Comparison of ENCODE assay signal across 10 cellular contexts in genomic region chr1:209583408-209583807, GRCh38. TPM values are rescaled to one million over a fixed set of nuclear protein-coding genes. Genes with fewer than 3 reads are reported as not detected.
A peak's percentile ranks its signal among the peaks of the same experiment; 100 is the strongest.
DNase-seq lines count a peak whose midpoint lies in the region; ATAC-seq and TF ChIP-seq lines count a peak whose summit lies in the region.
"Had no signal": no experiment of that assay in that cellular context is flagged by ENCODE, and none has a peak within 500 bp of the region (broad histone marks: within the 10 kb centered on the region; RNA-seq: fewer than 3 reads in every experiment).

Gene CAMK1G, plus strand, starts transcription at chr1:209583714. Its CDS starts 11,270 bp downstream, at chr1:209594984.

- no peaks in the 10 kb centered on the region for H3K36me3 Mint-ChIP-seq in stimulated activated effector memory CD8-positive, alpha-beta T cell treated with anti-CD3 and anti-CD28 coated beads, Interleukin-12 subunit alpha, Interleukin-12 subunit beta, amount 100 ng/mL, for 72 hours

- TF ChIP-seq CTCF in AG10803 (conservative IDR thresholded peaks at IDR 0.05; ENCODE audit: low read length) = no peak
- TF ChIP-seq CTCF in dorsolateral prefrontal cortex (IDR thresholded peaks at IDR 0.05 in 54 of 56, conservative IDR thresholded peaks at IDR 0.05 in 2 of 56; ENCODE audit: low read depth in 1 of 56, partially characterized antibody in 56 of 56) = peak in 1 of 56 donors; percentile 6

- no peak within 1 kb of the TSS for H3K4me3 Mint-ChIP-seq in stimulated activated effector memory CD8-positive, alpha-beta T cell treated with anti-CD3 and anti-CD28 coated beads, Interleukin-12 subunit alpha, Interleukin-12 subunit beta, amount 100 ng/mL, for 72 hours
- H3K4me3 Mint-ChIP-seq: T-helper 2 cell treated with Interferon-gamma antibody and Interleukin-4, amounts not matched to agents 5 μg/mL and 100 μg/mL, for 36 hours had no signal

- peak within 1 kb of the TSS in 53 of 59 donors; percentile 7 to 90 (median 64) for H3K27ac ChIP-seq in dorsolateral prefrontal cortex

- DNase-seq in AG10803 (ENCODE audit: low read depth) = peak; percentile 78
- peak; percentile 2 to 82 (median 46) for DNase-seq in NCI-H1417 (lab: John Stamatoyannopoulos, UW)
- peak in 4 of 10 donors; percentile 16 to 77 (median 32) for DNase-seq in dorsolateral prefrontal cortex
- DNase-seq in midbrain (lab: John Stamatoyannopoulos, UW) = peak; percentile 5
- no peak for DNase-seq in stimulated activated effector memory CD8-positive, alpha-beta T cell treated with anti-CD3 and anti-CD28 coated beads, Interleukin-12 subunit alpha, Interleukin-12 subunit beta, amount 100 ng/mL, for 72 hours (ENCODE audit: low spot score in 2 of 2)
- no peak for DNase-seq in SIG-M5 (lab: John Stamatoyannopoulos, UW)
- DNase-seq in Right ventricle myocardium inferior (ENCODE audit: missing footprints) = no peak

- peaks cover 0 to 45% (median 0%) of the 10 kb centered on the region in 45 donors for H3K27me3 ChIP-seq in dorsolateral prefrontal cortex

- no peak for ATAC-seq in stimulated activated effector memory CD8-positive, alpha-beta T cell treated with anti-CD3 and anti-CD28 coated beads, Interleukin-12 subunit alpha, Interleukin-12 subunit beta, amount 100 ng/mL, for 72 hours
- ATAC-seq in Right ventricle myocardium inferior (no peak), GM21717 (IDR thresholded peaks at IDR 0.05; ENCODE audit: unreplicated experiment) (no peak)

- H3K4me3 ChIP-seq in AG10803 (ENCODE audit: low read length) (peak within 1 kb of the TSS; percentile 32), dorsolateral prefrontal cortex (peak within 1 kb of the TSS in 58 of 59 donors; percentile 12 to 73 (median 56))
- H3K4me3 ChIP-seq: lung had no signal

- intact Hi-C loops in dorsolateral prefrontal cortex (cut with DNase I) = no loop called here
- intact Hi-C loops in Right ventricle myocardium inferior (cut with DNase I) = no loop called here

- H3K27ac Mint-ChIP-seq in stimulated activated effector memory CD8-positive, alpha-beta T cell treated with anti-CD3 and anti-CD28 coated beads, Interleukin-12 subunit alpha, Interleukin-12 subunit beta, amount 100 ng/mL, for 72 hours = no peak within 1 kb of the TSS
- H3K27ac Mint-ChIP-seq: T-helper 2 cell treated with Interferon-gamma antibody and Interleukin-4, amounts not matched to agents 5 μg/mL and 100 μg/mL, for 36 hours had no signal

- H3K9me3 Mint-ChIP-seq in stimulated activated effector memory CD8-positive, alpha-beta T cell treated with anti-CD3 and anti-CD28 coated beads, Interleukin-12 subunit alpha, Interleukin-12 subunit beta, amount 100 ng/mL, for 72 hours = no peaks in the 10 kb centered on the region
- H3K9me3 Mint-ChIP-seq: T-helper 2 cell treated with Interferon-gamma antibody and Interleukin-4, amounts not matched to agents 5 μg/mL and 100 μg/mL, for 36 hours had no signal

- H3K4me1 Mint-ChIP-seq in stimulated activated effector memory CD8-positive, alpha-beta T cell treated with anti-CD3 and anti-CD28 coated beads, Interleukin-12 subunit alpha, Interleukin-12 subunit beta, amount 100 ng/mL, for 72 hours = no peaks in the 10 kb centered on the region

RNA-seq across cellular contexts. Expression of gene CAMK1G, which starts in this region (rescaled TPM):
- total RNA-seq in dorsolateral prefrontal cortex (100 to 1,000 TPM in 8 of 120 experiments, 10 to 100 TPM in 112; 18.6 to 116 (median 67.4) TPM), Right ventricle myocardium inferior (not detected)

Comparison
In these comparisons a context has a peak if more than half of its experiments do, and no peak if none do; other contexts are left out.
1. RNA of gene CAMK1G (total RNA-seq): 18.6 to 116 TPM in dorsolateral prefrontal cortex; not detected in Right ventricle myocardium inferior (single experiment); every median in the first group is over 10 times any median in the second.
2. DNase-seq: peak in AG10803 (single experiment), NCI-H1417 (3 of 3) and midbrain (single experiment); none in stimulated activated effector memory CD8-positive, alpha-beta T cell treated with anti-CD3 and anti-CD28 coated beads, Interleukin-12 subunit alpha, Interleukin-12 subunit beta, amount 100 ng/mL, for 72 hours (0 of 2), SIG-M5 (single experiment) and Right ventricle myocardium inferior (single experiment).